In the genomic region with DNA sequence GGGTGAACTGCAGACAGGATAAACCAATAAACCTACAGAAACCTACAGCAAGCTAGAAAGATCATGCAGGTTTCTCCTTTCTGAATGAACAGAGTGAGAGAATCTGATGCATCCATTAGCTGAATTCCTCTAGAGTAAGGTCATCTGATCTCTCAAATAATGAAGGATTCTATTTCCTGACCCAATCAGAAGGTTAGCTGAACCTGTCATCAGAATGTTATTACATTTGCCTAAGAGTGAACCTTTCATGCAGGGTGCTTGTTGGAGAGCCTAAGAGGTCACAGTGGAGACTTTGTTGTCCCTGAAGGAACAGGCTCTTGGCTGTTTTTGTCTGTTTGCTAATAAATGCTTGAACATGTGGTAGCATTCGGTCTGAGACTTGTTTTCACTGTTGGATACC, we compare ENCODE assay signal across 20 cellular contexts. TPM values are rescaled to one million over a fixed set of nuclear protein-coding genes. Genes with fewer than 3 reads are reported as not detected.
"Had no signal": no experiment of that assay in that cellular context is flagged by ENCODE, and none has a peak within 500 bp of the region (broad histone marks: within the 10 kb centered on the region; RNA-seq: fewer than 3 reads in every experiment).

No MANE protein-coding gene starts in this region.

- H3K9me3 Mint-ChIP-seq: activated naive CD8-positive, alpha-beta T cell treated with anti-CD3 and anti-CD28 coated beads, Interleukin-2, amount 50 U/mL, for 24 hours; activated T-helper 17 cell treated with anti-CD3 and anti-CD28 coated beads, Interleukin-2, amount 50 U/mL, for 72 hours; nephron progenitor cell; stimulated activated naive CD8-positive, alpha-beta T cell treated with anti-CD3 and anti-CD28 coated beads, Interleukin-15, amount 100 ng/mL, for 72 hours had no signal

- H3K4me3 ChIP-seq: ascending aorta, cardiac muscle cell, esophagus squamous epithelium, psoas muscle, right lobe of liver had no signal

- H3K27ac Mint-ChIP-seq: activated naive CD8-positive, alpha-beta T cell treated with anti-CD3 and anti-CD28 coated beads, Interleukin-2, amount 50 U/mL, for 24 hours; activated T-helper 17 cell treated with anti-CD3 and anti-CD28 coated beads, Interleukin-2, amount 50 U/mL, for 72 hours; nephron progenitor cell; stimulated activated naive CD8-positive, alpha-beta T cell treated with anti-CD3 and anti-CD28 coated beads, Interleukin-15, amount 100 ng/mL, for 72 hours; type B pancreatic cell had no signal

- H3K4me3 Mint-ChIP-seq: activated naive CD8-positive, alpha-beta T cell treated with anti-CD3 and anti-CD28 coated beads, Interleukin-2, amount 50 U/mL, for 24 hours; activated T-helper 17 cell treated with anti-CD3 and anti-CD28 coated beads, Interleukin-2, amount 50 U/mL, for 72 hours; nephron progenitor cell; stimulated activated naive CD8-positive, alpha-beta T cell treated with anti-CD3 and anti-CD28 coated beads, Interleukin-15, amount 100 ng/mL, for 72 hours; type B pancreatic cell had no signal

- H3K36me3 Mint-ChIP-seq: type B pancreatic cell had no signal

- H3K9me3 ChIP-seq: ascending aorta, esophagus squamous epithelium, psoas muscle, right lobe of liver had no signal

- H3K27me3 ChIP-seq: ascending aorta, cardiac muscle cell, right lobe of liver had no signal

- DNase-seq: activated CD4-positive, alpha-beta T cell treated with anti-CD3 and anti-CD28 coated beads, Interleukin-2, amount 50 U/mL, for 48 hours; activated naive CD4-positive, alpha-beta T cell treated with Interleukin-2 at 50 U/mL for 16 hours; activated naive CD8-positive, alpha-beta T cell treated with anti-CD3 and anti-CD28 coated beads, Interleukin-2, amount 50 U/mL, for 24 hours; esophagus squamous epithelium; hippocampal formation; nephron progenitor cell; psoas muscle; right lobe of liver; stimulated activated naive CD8-positive, alpha-beta T cell treated with anti-CD3 and anti-CD28 coated beads, Interleukin-15, amount 100 ng/mL, for 72 hours had no signal

- H3K27me3 Mint-ChIP-seq: type B pancreatic cell had no signal

- FAIRE-seq: colon had no signal

- H3K4me1 Mint-ChIP-seq: activated T-helper 17 cell treated with anti-CD3 and anti-CD28 coated beads, Interleukin-2, amount 50 U/mL, for 72 hours; nephron progenitor cell had no signal

- ATAC-seq: activated naive CD8-positive, alpha-beta T cell treated with anti-CD3 and anti-CD28 coated beads, Interleukin-2, amount 50 U/mL, for 24 hours; activated T-helper 17 cell treated with anti-CD3 and anti-CD28 coated beads, Interleukin-2, amount 50 U/mL, for 72 hours; psoas muscle had no signal

- H3K36me3 ChIP-seq: ascending aorta, cardiac muscle cell, esophagus squamous epithelium, right lobe of liver had no signal

- H3K4me1 ChIP-seq: ascending aorta, esophagus squamous epithelium, psoas muscle had no signal

- H3K27ac ChIP-seq: ascending aorta, cardiac muscle cell, esophagus squamous epithelium, psoas muscle, right lobe of liver had no signal

RNA-seq across cellular contexts. Expression of a gene that starts 24.0 kb away (rescaled TPM):
- total RNA-seq: activated T-helper 17 cell treated with anti-CD3 and anti-CD28 coated beads, Interleukin-2, amount 50 U/mL, for 72 hours; ascending aorta; cardiac muscle cell; esophagus squamous epithelium; fibroblast of villous mesenchyme; glomerular endothelial cell; lower leg skin; mesenteric fat pad; osteoblast; psoas muscle; right lobe of liver; T-helper 2 cell treated with Interferon-gamma antibody and Interleukin-4, amounts not matched to agents 100 ng/mL and 5 ng/mL, for 36 hours had no signal
- polyA plus RNA-seq: cardiac muscle cell, psoas muscle had no signal

RNA-seq across cellular contexts. Expression of a gene that starts 57.5 kb away (rescaled TPM):
- total RNA-seq: activated T-helper 17 cell treated with anti-CD3 and anti-CD28 coated beads, Interleukin-2, amount 50 U/mL, for 72 hours; ascending aorta; cardiac muscle cell; esophagus squamous epithelium; fibroblast of villous mesenchyme; glomerular endothelial cell; lower leg skin; mesenteric fat pad; psoas muscle; right lobe of liver; T-helper 2 cell treated with Interferon-gamma antibody and Interleukin-4, amounts not matched to agents 100 ng/mL and 5 ng/mL, for 36 hours had no signal
- polyA plus RNA-seq: cardiac muscle cell, psoas muscle had no signal
